Comparison of ENCODE assay signal across 26 cellular contexts in the genomic region with DNA sequence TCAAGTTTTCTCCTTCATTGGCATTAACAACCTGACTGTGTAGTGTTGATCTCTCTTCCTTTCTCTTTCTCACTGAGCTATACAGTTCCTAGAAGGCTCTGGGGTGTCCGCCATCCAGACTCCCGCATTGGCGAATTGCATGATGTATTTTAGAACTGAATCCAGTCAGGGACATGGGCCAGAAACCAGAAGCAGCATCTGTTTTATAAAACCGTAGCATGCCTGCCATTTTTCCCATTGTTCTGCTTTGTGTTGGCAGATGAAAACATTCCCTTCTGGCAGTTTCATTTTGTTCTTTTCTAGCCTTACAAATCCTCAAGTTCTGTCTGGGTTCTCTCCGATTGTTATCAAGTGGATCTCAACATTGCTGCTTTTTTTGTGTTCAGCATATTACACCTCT.
DNase-seq lines count a peak whose midpoint lies in the region; ATAC-seq and TF ChIP-seq lines count a peak whose summit lies in the region.
"Had no signal": no experiment of that assay in that cellular context is flagged by ENCODE, and none has a peak within 500 bp of the region (broad histone marks: within the 10 kb centered on the region; RNA-seq: fewer than 3 reads in every experiment).

No MANE protein-coding gene starts in this region.

- no peak for ATAC-seq in GM23338
- ATAC-seq in esophagus mucosa = no peak
- ATAC-seq: activated CD8-positive, alpha-beta T cell treated with anti-CD3 and anti-CD28 coated beads for 36 hours; activated T-helper 17 cell treated with anti-CD3 and anti-CD28 coated beads, Interleukin-2, amount 50 U/mL, for 72 hours; stimulated activated naive CD8-positive, alpha-beta T cell treated with anti-CD3 and anti-CD28 coated beads, Interleukin-15, Interleukin-2, amounts not matched to agents 100 U/mL and 50 U/mL, for 24 hours had no signal

- H3K9ac ChIP-seq in mesenchymal stem cell (ENCODE audit: low read length) = peak overlapping the region; percentile 49
- no peak overlapping the region for H3K9ac ChIP-seq in neural progenitor cell

- H3K23ac ChIP-seq in mesenchymal stem cell (ENCODE audit: low read length in 2 of 2) = no peak overlapping the region

- no peak overlapping the region for H3K18ac ChIP-seq in mesenchymal stem cell (ENCODE audit: low read depth in 1 of 2, low read length in 2 of 2)

- H4K91ac ChIP-seq in mesenchymal stem cell (ENCODE audit: low read length) = no peak overlapping the region

- H2AK5ac ChIP-seq in mesenchymal stem cell (ENCODE audit: low read length, severe bottlenecking) = no peak overlapping the region

- H2BK5ac ChIP-seq in mesenchymal stem cell (ENCODE audit: low read depth, low read length, poor library complexity, severe bottlenecking) = no peak overlapping the region

- H4K8ac ChIP-seq in mesenchymal stem cell (ENCODE audit: low read length) = no peak overlapping the region

- TF ChIP-seq POLR2A in sigmoid colon (IDR thresholded peaks at IDR 0.05) = no peak

- TF ChIP-seq CTCF in GM23338 (conservative IDR thresholded peaks at IDR 0.05; ENCODE audit: low read depth in 2 of 2) (no peak), sigmoid colon (IDR thresholded peaks at IDR 0.05) (no peak), neural progenitor cell (IDR thresholded peaks at IDR 0.05) (no peak)

- WGBS in mesenchymal stem cell = 73% methylated on average over 5 of the region's 5 CpGs
- WGBS in sigmoid colon, 2 donors = 83 to 86% methylated on average over 5 of the region's 5 CpGs

- no peak overlapping the region for H2BK120ac ChIP-seq in mesenchymal stem cell (ENCODE audit: low read depth, low read length)

- H3K79me1 ChIP-seq in mesenchymal stem cell (replicated peaks; ENCODE audit: low read length, poor library complexity, severe bottlenecking) = no peaks in the 10 kb centered on the region

- H3K36me3 ChIP-seq in GM23338 (ENCODE audit: insufficient read depth) (no peaks in the 10 kb centered on the region), mesenchymal stem cell (ENCODE audit: control insufficient read depth in 1 of 2, insufficient read depth in 2 of 2, low read depth in 1 of 2, low read length in 2 of 2) (no peaks in the 10 kb centered on the region), sigmoid colon (no peaks in the 10 kb centered on the region), neural progenitor cell (no peaks in the 10 kb centered on the region)
- H3K36me3 ChIP-seq: thyroid gland had no signal

- H3K36me3 Mint-ChIP-seq in GM23338 (ENCODE audit: low read depth) (peaks cover 6% of the 10 kb centered on the region; the same call in 2 of the 3 replicates), neural progenitor cell (no peaks in the 10 kb centered on the region)
- H3K36me3 Mint-ChIP-seq: activated naive CD4-positive, alpha-beta T cell treated with anti-CD3 and anti-CD28 coated beads, Interleukin-2, amount 50 U/mL, for 24 hours had no signal

- H2AFZ ChIP-seq in GM23338 (peak overlapping the region; percentile 83), mesenchymal stem cell (ENCODE audit: low read depth, low read length) (no peak overlapping the region), neural progenitor cell (replicated peaks) (no peak overlapping the region)

- DNase-seq in GM23338 (ENCODE audit: low spot score) (no peak), astrocyte of the hippocampus (ENCODE audit: low read depth, low spot score) (peak; percentile 63), mesenchymal stem cell (no peak), sigmoid colon (no peak), NCI-H446 treated with DMSO at 0.1 percent for 48 hours (lab: John Stamatoyannopoulos, UW) (no peak), neural progenitor cell (ENCODE audit: low spot score) (no peak)
- DNase-seq: activated CD4-positive, CD25-positive, alpha-beta regulatory T cell treated with anti-CD3 and anti-CD28 coated beads, Interleukin-2, amount 50 U/mL, for 72 hours; activated CD8-positive, alpha-beta T cell treated with anti-CD3 and anti-CD28 coated beads for 36 hours; C1 segment of cervical spinal cord; Caco-2; central memory CD4-positive, alpha-beta T cell; DND-41; H9; IMR-90; kidney glomerular epithelial cell; NCI-H1048; NCI-H187; NCI-H526 treated with DMSO at 0.1 percent for 48 hours; nucleus accumbens; stimulated activated naive CD8-positive, alpha-beta T cell treated with anti-CD3 and anti-CD28 coated beads, Interleukin-15, Interleukin-2, amounts not matched to agents 100 U/mL and 50 U/mL, for 24 hours; thyroid gland had no signal

- no peaks in the 10 kb centered on the region for H3K4me1 Mint-ChIP-seq in GM23338
- peaks cover 14% of the 10 kb centered on the region for H3K4me1 Mint-ChIP-seq in neural progenitor cell
- H3K4me1 Mint-ChIP-seq: activated naive CD4-positive, alpha-beta T cell treated with anti-CD3 and anti-CD28 coated beads, Interleukin-2, amount 50 U/mL, for 24 hours; activated T-helper 17 cell treated with anti-CD3 and anti-CD28 coated beads, Interleukin-2, amount 50 U/mL, for 72 hours had no signal

- H2BK12ac ChIP-seq in mesenchymal stem cell (ENCODE audit: low read length in 2 of 2) = no peak overlapping the region

- H3K4me1 ChIP-seq in GM23338 (ENCODE audit: insufficient read depth) (no peaks in the 10 kb centered on the region), mesenchymal stem cell (ENCODE audit: control insufficient read depth, insufficient read depth, low read depth, low read length) (no peaks in the 10 kb centered on the region), sigmoid colon (peaks cover 0 to 32% (median 21%) of the 10 kb centered on the region in 4 donors), neural progenitor cell (no peaks in the 10 kb centered on the region)
- H3K4me1 ChIP-seq: Caco-2, thyroid gland had no signal

- H3K9me3 ChIP-seq in mesenchymal stem cell (ENCODE audit: control insufficient read depth, low read length) (no peaks in the 10 kb centered on the region), sigmoid colon (no peaks in the 10 kb centered on the region), neural progenitor cell (ENCODE audit: low read depth) (no peaks in the 10 kb centered on the region)
- H3K9me3 ChIP-seq: Caco-2, thyroid gland had no signal

- H3K79me2 ChIP-seq in GM23338 (replicated peaks; ENCODE audit: insufficient read depth) = no peaks in the 10 kb centered on the region
- no peaks in the 10 kb centered on the region for H3K79me2 ChIP-seq in neural progenitor cell (ENCODE audit: low read depth)

- 0 out of 2 replicates have a peak, but pooled peaks cover 4% of the 10 kb centered on the region for H3K9me2 ChIP-seq in GM23338 (ENCODE audit: insufficient read depth)

- H2BK15ac ChIP-seq in mesenchymal stem cell (ENCODE audit: low read depth, poor library complexity, severe bottlenecking) = no peak overlapping the region

- H3K4me3 Mint-ChIP-seq in GM23338 (no peak overlapping the region), neural progenitor cell (no peak overlapping the region)
- H3K4me3 Mint-ChIP-seq: activated CD8-positive, alpha-beta T cell treated with anti-CD3 and anti-CD28 coated beads for 36 hours; activated naive CD4-positive, alpha-beta T cell treated with anti-CD3 and anti-CD28 coated beads, Interleukin-2, amount 50 U/mL, for 24 hours; activated T-helper 17 cell treated with anti-CD3 and anti-CD28 coated beads, Interleukin-2, amount 50 U/mL, for 72 hours; H9; T-helper 1 cell treated with Interleukin-12 subunit alpha and Interleukin-12 subunit beta and Interleukin-4 antibody, amounts not matched to agents 30 μg/mL and 1 μg/mL, for 36 hours had no signal

- H3K27me3 Mint-ChIP-seq in GM23338 (ENCODE audit: insufficient read depth, low read depth, poor library complexity) (peaks cover 2% of the 10 kb centered on the region), neural progenitor cell (ENCODE audit: insufficient read depth, low read depth) (no peaks in the 10 kb centered on the region)
- H3K27me3 Mint-ChIP-seq: activated CD8-positive, alpha-beta T cell treated with anti-CD3 and anti-CD28 coated beads for 36 hours; activated naive CD4-positive, alpha-beta T cell treated with anti-CD3 and anti-CD28 coated beads, Interleukin-2, amount 50 U/mL, for 24 hours; activated T-helper 17 cell treated with anti-CD3 and anti-CD28 coated beads, Interleukin-2, amount 50 U/mL, for 72 hours had no signal

- H3K4me3 ChIP-seq in GM23338 (no peak overlapping the region), mesenchymal stem cell (ENCODE audit: insufficient read depth in 1 of 2, low read depth in 1 of 2, low read length in 2 of 2) (peak overlapping the region in 1 of 2 experiments; percentile 59), sigmoid colon (peak overlapping the region in 2 of 4 donors; percentile 3 to 6), neural progenitor cell (no peak overlapping the region)
- H3K4me3 ChIP-seq: lung, thyroid gland had no signal

- H3K4me2 ChIP-seq in GM23338 (no peak overlapping the region), mesenchymal stem cell (ENCODE audit: low read length, poor library complexity, severe bottlenecking) (no peak overlapping the region), neural progenitor cell (no peak overlapping the region)

- H3K27ac Mint-ChIP-seq in GM23338 (no peak overlapping the region), neural progenitor cell (no peak overlapping the region)
- H3K27ac Mint-ChIP-seq: activated CD8-positive, alpha-beta T cell treated with anti-CD3 and anti-CD28 coated beads for 36 hours; activated naive CD4-positive, alpha-beta T cell treated with anti-CD3 and anti-CD28 coated beads, Interleukin-2, amount 50 U/mL, for 24 hours; activated T-helper 17 cell treated with anti-CD3 and anti-CD28 coated beads, Interleukin-2, amount 50 U/mL, for 72 hours; H9; T-helper 1 cell treated with Interleukin-12 subunit alpha and Interleukin-12 subunit beta and Interleukin-4 antibody, amounts not matched to agents 30 μg/mL and 1 μg/mL, for 36 hours had no signal

- intact Hi-C loops in sigmoid colon (cut with DNase I) = no loop called here

- H3K14ac ChIP-seq in mesenchymal stem cell (ENCODE audit: low read length in 2 of 2) = no peak overlapping the region

- H3K27ac ChIP-seq in GM23338 (ENCODE audit: low read depth) (no peak overlapping the region), mesenchymal stem cell (ENCODE audit: low read length, poor library complexity, severe bottlenecking) (no peak overlapping the region), sigmoid colon (peak overlapping the region in 3 of 4 donors; percentile 33 to 52 (median 35)), neural progenitor cell (no peak overlapping the region)
- H3K27ac ChIP-seq: thyroid gland had no signal

- no peak overlapping the region for H3K4ac ChIP-seq in mesenchymal stem cell (ENCODE audit: low read depth in 1 of 2, low read length in 2 of 2)

- no peaks in the 10 kb centered on the region for H3F3A ChIP-seq in GM23338 (replicated peaks; ENCODE audit: low read depth)
- no peaks in the 10 kb centered on the region for H3F3A ChIP-seq in neural progenitor cell (ENCODE audit: low read depth)

- peak in 1 of 4 donors; percentile 53 for TF ChIP-seq EP300 in sigmoid colon (IDR thresholded peaks at IDR 0.05)

- H3K27me3 ChIP-seq in GM23338 (ENCODE audit: insufficient read depth) (no peaks in the 10 kb centered on the region), mesenchymal stem cell (ENCODE audit: control insufficient read depth in 1 of 2, insufficient read depth in 1 of 2, low read length in 2 of 2) (no peaks in the 10 kb centered on the region), sigmoid colon (no peaks in the 10 kb centered on the region), neural progenitor cell (no peaks in the 10 kb centered on the region)
- H3K27me3 ChIP-seq: thyroid gland had no signal

- peaks cover 78% of the 10 kb centered on the region for H3K9me3 Mint-ChIP-seq in GM23338
- no peaks in the 10 kb centered on the region for H3K9me3 Mint-ChIP-seq in neural progenitor cell
- H3K9me3 Mint-ChIP-seq: activated naive CD4-positive, alpha-beta T cell treated with anti-CD3 and anti-CD28 coated beads, Interleukin-2, amount 50 U/mL, for 24 hours; H9; T-helper 1 cell treated with Interleukin-12 subunit alpha and Interleukin-12 subunit beta and Interleukin-4 antibody, amounts not matched to agents 30 μg/mL and 1 μg/mL, for 36 hours had no signal

- H4K20me1 ChIP-seq in GM23338 (replicated peaks; ENCODE audit: insufficient read depth) (no peaks in the 10 kb centered on the region), neural progenitor cell (ENCODE audit: low read depth) (no peaks in the 10 kb centered on the region)

Comparison
In these comparisons a context has a peak if more than half of its experiments do, and no peak if none do; other contexts are left out.
1. H3K27ac ChIP-seq: peak in sigmoid colon (3 of 4); none in GM23338 (single experiment), mesenchymal stem cell (single experiment) and neural progenitor cell (single experiment).